ENCODE assay signal across 15 cellular contexts in the genomic region with DNA sequence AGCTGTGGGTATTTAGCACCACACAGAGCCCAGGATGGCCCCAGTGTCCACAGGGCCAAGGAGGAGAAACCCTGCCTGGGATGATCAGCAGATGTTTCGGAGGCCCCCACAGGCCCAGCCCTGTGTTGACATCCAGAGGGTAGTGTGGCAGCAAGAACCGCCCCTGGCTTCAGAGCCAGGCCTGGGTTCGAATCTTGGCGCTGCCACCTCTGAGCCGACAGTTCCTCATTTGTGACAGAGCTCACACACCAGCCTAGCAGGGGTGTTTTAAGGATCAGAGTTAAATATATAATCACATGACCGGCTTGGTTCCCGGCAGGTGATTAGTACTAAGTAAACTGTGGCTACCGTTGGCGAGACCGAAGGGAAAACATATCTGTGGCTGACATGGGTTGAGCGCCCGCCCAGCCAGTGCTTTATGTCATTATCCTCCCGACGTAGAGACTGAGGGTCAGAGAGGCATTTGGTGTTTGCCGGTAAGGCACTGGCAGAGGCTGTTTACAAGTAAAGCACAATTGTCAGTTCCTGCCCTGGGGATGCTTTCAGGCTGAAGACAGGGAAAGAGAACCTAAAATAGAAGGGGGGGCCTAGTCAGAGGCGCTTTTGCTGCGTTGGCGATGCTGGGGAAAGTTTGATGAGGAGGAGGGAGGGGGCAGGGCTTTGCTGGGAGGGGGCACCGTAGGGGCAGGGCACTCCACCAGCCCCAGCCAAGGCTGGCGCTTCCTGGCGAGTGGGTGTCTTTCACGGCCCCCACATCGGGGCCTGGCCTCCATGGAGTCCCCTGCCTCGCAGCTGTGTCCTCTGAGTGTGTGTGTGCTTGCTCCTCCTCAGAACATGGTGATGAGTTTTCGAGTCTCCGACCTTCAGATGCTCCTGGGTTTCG. TPM values are rescaled to one million over a fixed set of nuclear protein-coding genes. Genes with fewer than 3 reads are reported as not detected.
DNase-seq lines count a peak whose midpoint lies in the region; ATAC-seq and TF ChIP-seq lines count a peak whose summit lies in the region.
"Had no signal": no experiment of that assay in that cellular context is flagged by ENCODE, and none has a peak within 500 bp of the region (broad histone marks: within the 10 kb centered on the region; RNA-seq: fewer than 3 reads in every experiment).

No MANE protein-coding gene starts in this region.

- H3K27ac ChIP-seq in hepatocyte (peak overlapping the region; percentile 49), gastrocnemius medialis (peak overlapping the region; percentile 6 to 73 (median 56))
- H3K27ac ChIP-seq: neural progenitor cell, SJSA1 had no signal

- H3K36me3 ChIP-seq in hepatocyte (replicated peaks; ENCODE audit: insufficient read depth, low read depth) (no peaks in the 10 kb centered on the region), gastrocnemius medialis (peaks cover 0 to 13% of the 10 kb centered on the region in 2 donors)
- H3K36me3 ChIP-seq: MG63, neural progenitor cell had no signal

- TF ChIP-seq CTCF in hepatocyte (IDR thresholded peaks at IDR 0.05; ENCODE audit: poor library complexity) (no peak), gastrocnemius medialis (IDR thresholded peaks at IDR 0.05 in 4 of 5, conservative IDR thresholded peaks at IDR 0.05 in 1 of 5) (no peak)

- H3K9me3 ChIP-seq in hepatocyte (ENCODE audit: low read depth) (no peaks in the 10 kb centered on the region), gastrocnemius medialis (no peaks in the 10 kb centered on the region)
- H3K9me3 ChIP-seq: MG63, SJSA1, upper lobe of left lung had no signal

- no peak overlapping the region for H2AFZ ChIP-seq in hepatocyte
- H2AFZ ChIP-seq: neural progenitor cell had no signal

- in situ Hi-C loops in gastrocnemius medialis (cut with MboI; ENCODE audit: low sequenced_read_pairs in 4 of 4) = loop anchor here in 1 of 4 donors (25.0 kb wide), 1 partner anchor 125 kb away; no protein-coding TSS in a partner anchor
- in situ Hi-C loops in KBM-7 (cut with MboI; ENCODE audit: low pct_unique_long_range_greater_than_20kb, low sequenced_read_pairs) = no loop called here

- H3K4me2 ChIP-seq in hepatocyte = peak overlapping the region; percentile 50
- H3K4me2 ChIP-seq: neural progenitor cell had no signal

- H3K4me1 ChIP-seq in hepatocyte (ENCODE audit: insufficient read depth) = peaks cover 37% of the 10 kb centered on the region
- H3K4me1 ChIP-seq in gastrocnemius medialis = peaks cover 75 to 76% of the 10 kb centered on the region in 2 donors

- peaks cover 92% of the 10 kb centered on the region for H3K79me2 ChIP-seq in hepatocyte

- no peaks in the 10 kb centered on the region for H3K9me2 ChIP-seq in hepatocyte (replicated peaks; ENCODE audit: insufficient read depth)

- 83% methylated on average over 27 of the region's 27 CpGs for WGBS in hepatocyte (ENCODE audit: low lambda C conversion rate, missing lambda C conversion rate)

- TF ChIP-seq POLR2A in gastrocnemius medialis (IDR thresholded peaks at IDR 0.05) = peak in 1 of 2 donors; percentile 22

- DNase-seq in NCI-H2029 (lab: John Stamatoyannopoulos, UW) (peak; percentile 83), NCI-H748 treated with DMSO at 0.1 percent for 48 hours (lab: John Stamatoyannopoulos, UW) (peak; percentile 8), hepatocyte (ENCODE audit: low spot score) (peak; percentile 70), gastrocnemius medialis (no peak), KBM-7 (no peak)
- DNase-seq: CD8-positive, alpha-beta T cell; kidney glomerular epithelial cell; MG63; stimulated activated CD4-positive, alpha-beta T cell treated with anti-CD3 and anti-CD28 coated beads, Interleukin-12 subunit alpha, Interleukin-12 subunit beta, amount 100 ng/mL, for 4 hours had no signal

- H3K27me3 ChIP-seq in hepatocyte = no peaks in the 10 kb centered on the region
- H3K27me3 ChIP-seq in gastrocnemius medialis = no peaks in the 10 kb centered on the region
- H3K27me3 ChIP-seq: MG63, neural progenitor cell, SJSA1, upper lobe of left lung had no signal

- H4K20me1 ChIP-seq in hepatocyte (ENCODE audit: insufficient read depth, poor library complexity, severe bottlenecking) = peaks cover 82% of the 10 kb centered on the region

- H3K4me3 ChIP-seq in hepatocyte = no peak overlapping the region
- H3K4me3 ChIP-seq in gastrocnemius medialis = no peak overlapping the region
- H3K4me3 ChIP-seq: MG63, neural progenitor cell, SJSA1, upper lobe of left lung had no signal

- ATAC-seq in gastrocnemius medialis (peak in 1 of 2 donors; percentile 14), HG02840 (IDR thresholded peaks at IDR 0.05; ENCODE audit: low FRiP score, unreplicated experiment) (no peak), HG02938 (IDR thresholded peaks at IDR 0.05; ENCODE audit: unreplicated experiment) (no peak), GM19351 (IDR thresholded peaks at IDR 0.05; ENCODE audit: unreplicated experiment) (no peak)
- ATAC-seq: CD8-positive, alpha-beta T cell had no signal

- intact Hi-C loops in gastrocnemius medialis (cut with DNase I; ENCODE audit: low total_unique reads) = no loop called here

RNA-seq across cellular contexts. Expression of a gene that starts 4.8 kb away (rescaled TPM):
- total RNA-seq in hepatocyte = 16.7 and 18.1 TPM in 2 replicates
- polyA plus RNA-seq in hepatocyte = 8.3 and 15.0 TPM in 2 replicates
- total RNA-seq in gastrocnemius medialis = 10 to 100 TPM; 15.5 to 20.0 (median 17.5) TPM

RNA-seq across cellular contexts. Expression of a gene that starts 27.1 kb away (rescaled TPM):
- total RNA-seq in hepatocyte (1,740 and 1,817 TPM in 2 replicates), gastrocnemius medialis (1,000 to 10,000 TPM; 1,701 to 2,714 (median 2,440) TPM)
- polyA plus RNA-seq in hepatocyte = 444 and 526 TPM in 2 replicates

RNA-seq across cellular contexts. Expression of a gene that starts 41.4 kb away (rescaled TPM):
- total RNA-seq in hepatocyte = 113 and 140 TPM in 2 replicates
- polyA plus RNA-seq in hepatocyte = 103 and 123 TPM in 2 replicates
- 100 to 1,000 TPM in 3 of 4 donors, 10 to 100 TPM in 1; 61.3 to 135 (median 115) TPM for total RNA-seq in gastrocnemius medialis

RNA-seq across cellular contexts. Expression of a gene that starts 54.4 kb away (rescaled TPM):
- total RNA-seq in hepatocyte (19.2 and 23.3 TPM in 2 replicates), gastrocnemius medialis (100 to 1,000 TPM in 2 of 4 donors, 10 to 100 TPM in 2; 50.0 to 104 (median 91.9) TPM)
- 46.1 and 46.2 TPM in 2 replicates for polyA plus RNA-seq in hepatocyte

Comparison
In these comparisons a context has a peak if more than half of its experiments do, and no peak if none do; other contexts are left out.
1. DNase-seq: peak in NCI-H2029 (single experiment), NCI-H748 treated with DMSO at 0.1 percent for 48 hours (single experiment) and hepatocyte (single experiment); none in gastrocnemius medialis (0 of 2) and KBM-7 (single experiment).